Comparison of ENCODE assay signal across 24 cellular contexts in the genomic region with DNA sequence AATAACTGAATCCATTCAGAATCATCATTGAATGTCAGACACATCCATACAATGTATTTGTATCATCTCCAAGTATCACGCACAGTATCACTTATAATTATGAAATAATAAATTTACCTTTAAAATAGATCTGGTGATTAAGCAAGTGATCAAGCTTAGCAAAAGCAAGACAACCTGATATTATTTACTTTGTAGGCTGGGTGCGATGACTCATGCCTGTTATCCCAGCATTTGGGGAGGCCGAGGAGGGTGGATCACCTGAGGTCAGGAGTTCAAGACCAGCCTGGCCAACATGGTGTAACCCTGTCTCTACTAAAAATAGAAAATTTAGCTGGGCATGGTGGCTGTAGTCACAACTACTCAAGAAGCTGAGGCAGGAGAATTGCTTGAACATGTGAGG.
"Had no signal": no experiment of that assay in that cellular context is flagged by ENCODE, and none has a peak within 500 bp of the region (broad histone marks: within the 10 kb centered on the region; RNA-seq: fewer than 3 reads in every experiment).

No MANE protein-coding gene starts in this region.

- H3K36me3 ChIP-seq: ascending aorta, esophagus muscularis mucosa, heart right ventricle, lower lobe of right lung, right lobe of liver, thoracic aorta, WERI-Rb-1 had no signal

- H3K4me3 ChIP-seq: ascending aorta, esophagus muscularis mucosa, heart right ventricle, lower lobe of right lung, right lobe of liver, thoracic aorta had no signal

- H3K36me3 Mint-ChIP-seq: activated CD4-positive, alpha-beta memory T cell treated with anti-CD3 and anti-CD28 coated beads for 36 hours; activated naive CD4-positive, alpha-beta T cell treated with anti-CD3 and anti-CD28 coated beads, Interleukin-2, amount 10 ng/mL, durations not matched to agents 7 days and 5 days; activated naive CD8-positive, alpha-beta T cell treated with anti-CD3 and anti-CD28 coated beads, Interleukin-2, amount 10 ng/mL, durations not matched to agents 7 days and 5 days; brain; natural killer cell treated with Interleukin-12 subunit alpha and Interleukin-12 subunit beta and Interleukin-15 and Interleukin-18, amount 100 ng/mL, for 72 hours had no signal

- H3K27me3 ChIP-seq: ascending aorta, esophagus muscularis mucosa, foreskin keratinocyte, heart right ventricle, right lobe of liver had no signal

- H3K4me3 Mint-ChIP-seq: activated CD4-positive, alpha-beta memory T cell treated with anti-CD3 and anti-CD28 coated beads for 36 hours; activated CD4-positive, alpha-beta T cell treated with anti-CD3 and anti-CD28 coated beads, Interleukin-2, amount 10 ng/mL, durations not matched to agents 24 days and 14 days; activated naive CD4-positive, alpha-beta T cell treated with anti-CD3 and anti-CD28 coated beads, Interleukin-2, amount 10 ng/mL, durations not matched to agents 7 days and 5 days; activated naive CD8-positive, alpha-beta T cell treated with anti-CD3 and anti-CD28 coated beads, Interleukin-2, amount 10 ng/mL, durations not matched to agents 7 days and 5 days; activated T-helper 1 cell treated with anti-CD3 and anti-CD28 coated beads, Interleukin-12 subunit alpha, Interleukin-12 subunit beta, Interleukin-2, Interleukin-4 antibody, amounts not matched to agents 30 ng/mL and 10 ng/mL and 1 ng/mL, durations not matched to agents 14 hours and 24 hours and 36 hours; brain; natural killer cell treated with Interleukin-12 subunit alpha and Interleukin-12 subunit beta and Interleukin-15 and Interleukin-18, amount 100 ng/mL, for 72 hours; stimulated activated naive CD8-positive, alpha-beta T cell treated with anti-CD3 and anti-CD28 coated beads, Interleukin-15, Interleukin-2, amounts not matched to agents 100 ng/mL and 50 ng/mL, for 24 hours had no signal

- H3K9me3 Mint-ChIP-seq: activated CD4-positive, alpha-beta T cell treated with anti-CD3 and anti-CD28 coated beads, Interleukin-2, amount 10 ng/mL, durations not matched to agents 24 days and 14 days; activated naive CD8-positive, alpha-beta T cell treated with anti-CD3 and anti-CD28 coated beads, Interleukin-2, amount 10 ng/mL, durations not matched to agents 7 days and 5 days; stimulated activated naive CD8-positive, alpha-beta T cell treated with anti-CD3 and anti-CD28 coated beads, Interleukin-15, Interleukin-2, amounts not matched to agents 100 ng/mL and 50 ng/mL, for 24 hours had no signal

- H3K27ac ChIP-seq: ascending aorta, esophagus muscularis mucosa, foreskin keratinocyte, heart right ventricle, lower lobe of right lung, right lobe of liver, thoracic aorta, WERI-Rb-1 had no signal

- H3K4me1 ChIP-seq: ascending aorta, esophagus muscularis mucosa, foreskin keratinocyte, heart right ventricle, lower lobe of right lung, right lobe of liver had no signal

- DNase-seq: activated CD4-positive, alpha-beta memory T cell treated with anti-CD3 and anti-CD28 coated beads for 36 hours; activated CD4-positive, alpha-beta T cell treated with anti-CD3 and anti-CD28 coated beads, Interleukin-2, amount 10 ng/mL, durations not matched to agents 24 days and 14 days; activated CD4-positive, CD25-positive, alpha-beta regulatory T cell treated with anti-CD3 and anti-CD28 coated beads, Interleukin-2, amount 50 U/mL, for 72 hours; activated CD8-positive, alpha-beta memory T cell treated with anti-CD3 and anti-CD28 coated beads, Interleukin-2, amount 50 U/mL, for 4 hours; activated effector memory CD4-positive, alpha-beta T cell treated with anti-CD3 and anti-CD28 coated beads, Interleukin-2, amount 50 U/mL, for 16 hours; activated naive CD4-positive, alpha-beta T cell treated with anti-CD3 and anti-CD28 coated beads, Interleukin-2, amount 10 ng/mL, durations not matched to agents 7 days and 5 days; activated naive CD8-positive, alpha-beta T cell treated with anti-CD3 and anti-CD28 coated beads, Interleukin-2, amount 10 ng/mL, durations not matched to agents 7 days and 5 days; activated T-cell treated with anti-CD3 and anti-CD28 coated beads, Interleukin-2, amount 50 U/mL, for 1 hour; foreskin keratinocyte; heart right ventricle; kidney glomerular epithelial cell; lower lobe of right lung; mesendoderm; right lobe of liver; stimulated activated CD4-positive, alpha-beta T cell treated with anti-CD3 and anti-CD28 coated beads, Interleukin-2, amount 100 ng/mL, for 48 hours; trophoblast cell; WERI-Rb-1 had no signal

- H3K9me3 ChIP-seq: ascending aorta, esophagus muscularis mucosa, lower lobe of right lung, right lobe of liver, thoracic aorta had no signal

- H3K27me3 Mint-ChIP-seq: activated CD4-positive, alpha-beta memory T cell treated with anti-CD3 and anti-CD28 coated beads for 36 hours; activated CD4-positive, alpha-beta T cell treated with anti-CD3 and anti-CD28 coated beads, Interleukin-2, amount 10 ng/mL, durations not matched to agents 24 days and 14 days; activated naive CD4-positive, alpha-beta T cell treated with anti-CD3 and anti-CD28 coated beads, Interleukin-2, amount 10 ng/mL, durations not matched to agents 7 days and 5 days; activated naive CD8-positive, alpha-beta T cell treated with anti-CD3 and anti-CD28 coated beads, Interleukin-2, amount 10 ng/mL, durations not matched to agents 7 days and 5 days; brain; natural killer cell treated with Interleukin-12 subunit alpha and Interleukin-12 subunit beta and Interleukin-15 and Interleukin-18, amount 100 ng/mL, for 72 hours; stimulated activated naive CD8-positive, alpha-beta T cell treated with anti-CD3 and anti-CD28 coated beads, Interleukin-15, Interleukin-2, amounts not matched to agents 100 ng/mL and 50 ng/mL, for 24 hours had no signal

- H3K4me1 Mint-ChIP-seq: activated CD4-positive, alpha-beta T cell treated with anti-CD3 and anti-CD28 coated beads, Interleukin-2, amount 10 ng/mL, durations not matched to agents 24 days and 14 days; activated naive CD4-positive, alpha-beta T cell treated with anti-CD3 and anti-CD28 coated beads, Interleukin-2, amount 10 ng/mL, durations not matched to agents 7 days and 5 days; activated naive CD8-positive, alpha-beta T cell treated with anti-CD3 and anti-CD28 coated beads, Interleukin-2, amount 10 ng/mL, durations not matched to agents 7 days and 5 days; brain had no signal

- H3K27ac Mint-ChIP-seq: activated CD4-positive, alpha-beta memory T cell treated with anti-CD3 and anti-CD28 coated beads for 36 hours; activated CD4-positive, alpha-beta T cell treated with anti-CD3 and anti-CD28 coated beads, Interleukin-2, amount 10 ng/mL, durations not matched to agents 24 days and 14 days; activated naive CD4-positive, alpha-beta T cell treated with anti-CD3 and anti-CD28 coated beads, Interleukin-2, amount 10 ng/mL, durations not matched to agents 7 days and 5 days; activated naive CD8-positive, alpha-beta T cell treated with anti-CD3 and anti-CD28 coated beads, Interleukin-2, amount 10 ng/mL, durations not matched to agents 7 days and 5 days; activated T-helper 1 cell treated with anti-CD3 and anti-CD28 coated beads, Interleukin-12 subunit alpha, Interleukin-12 subunit beta, Interleukin-2, Interleukin-4 antibody, amounts not matched to agents 30 ng/mL and 10 ng/mL and 1 ng/mL, durations not matched to agents 14 hours and 24 hours and 36 hours; brain; natural killer cell treated with Interleukin-12 subunit alpha and Interleukin-12 subunit beta and Interleukin-15 and Interleukin-18, amount 100 ng/mL, for 72 hours; stimulated activated naive CD8-positive, alpha-beta T cell treated with anti-CD3 and anti-CD28 coated beads, Interleukin-15, Interleukin-2, amounts not matched to agents 100 ng/mL and 50 ng/mL, for 24 hours had no signal
